13 cellular contexts compared by ENCODE assay signal in genomic region chrX:262391-262909, GRCh38. TPM values are rescaled to one million over a fixed set of nuclear protein-coding genes. Genes with fewer than 3 reads are reported as not detected.
A peak's percentile ranks its signal among the peaks of the same experiment; 100 is the strongest.
DNase-seq lines count a peak whose midpoint lies in the region; ATAC-seq and FAIRE-seq lines count a peak whose summit lies in the region.
"Had no signal": no experiment of that assay in that cellular context is flagged by ENCODE, and none has a peak within 500 bp of the region (broad histone marks: within the 10 kb centered on the region; RNA-seq: fewer than 3 reads in every experiment).

No MANE protein-coding gene starts in this region.

- no peaks in the 10 kb centered on the region for H3K36me3 ChIP-seq in BLaER1 treated with 17β-estradiol and CSF1 and Interleukin-3, amounts not matched to agents 10 nM and 100 nM
- no peaks in the 10 kb centered on the region for H3K36me3 ChIP-seq in naive thymus-derived CD4-positive, alpha-beta T cell (ENCODE audit: control insufficient read depth in 2 of 3, insufficient read depth in 3 of 3, low read length in 3 of 3)
- H3K36me3 ChIP-seq: ascending aorta had no signal

- H4K20me1 ChIP-seq in BLaER1 treated with 17β-estradiol and CSF1 and Interleukin-3, amounts not matched to agents 10 nM and 100 nM: no peaks in the 10 kb centered on the region

- no peak overlapping the region for H3K4me3 Mint-ChIP-seq in naive thymus-derived CD4-positive, alpha-beta T cell

- ATAC-seq in GM21381 (IDR thresholded peaks at IDR 0.05; ENCODE audit: unreplicated experiment) (peak; percentile 74), HG03196 (IDR thresholded peaks at IDR 0.05; ENCODE audit: unreplicated experiment) (peak; percentile 71), left colon (peak; percentile 63), GM18498 (IDR thresholded peaks at IDR 0.05; ENCODE audit: unreplicated experiment) (no peak)
- ATAC-seq in naive thymus-derived CD4-positive, alpha-beta T cell: no peak

- H3K4me2 ChIP-seq in BLaER1 treated with 17β-estradiol and CSF1 and Interleukin-3, amounts not matched to agents 10 nM and 100 nM: peak overlapping the region; percentile 74 to 92 (median 79)

- H3K27ac ChIP-seq in BLaER1 treated with 17β-estradiol and CSF1 and Interleukin-3, amounts not matched to agents 10 nM and 100 nM: peak overlapping the region in 8 of 11 experiments; percentile 13 to 61 (median 45); a peak in 12 of 22 replicates
- no peak overlapping the region for H3K27ac ChIP-seq in naive thymus-derived CD4-positive, alpha-beta T cell (ENCODE audit: low read depth, low read length)
- H3K27ac ChIP-seq: ascending aorta had no signal

- CTCF ChIA-PET in naive thymus-derived CD4-positive, alpha-beta T cell (lab: Charles Lee): no interaction called here

- no peaks in the 10 kb centered on the region for H3K36me3 Mint-ChIP-seq in naive thymus-derived CD4-positive, alpha-beta T cell

- H3K27ac Mint-ChIP-seq in naive thymus-derived CD4-positive, alpha-beta T cell: no peak overlapping the region

- no peaks in the 10 kb centered on the region for H3K27me3 Mint-ChIP-seq in naive thymus-derived CD4-positive, alpha-beta T cell

- POLR2A ChIA-PET in naive thymus-derived CD4-positive, alpha-beta T cell (lab: Charles Lee): no interaction called here

- peak overlapping the region in 1 of 10 experiments; percentile 7; a peak in 1 of 20 replicates for H3K4me3 ChIP-seq in BLaER1 treated with 17β-estradiol and CSF1 and Interleukin-3, amounts not matched to agents 10 nM and 100 nM
- no peak overlapping the region for H3K4me3 ChIP-seq in naive thymus-derived CD4-positive, alpha-beta T cell (ENCODE audit: low read length)
- H3K4me3 ChIP-seq: ascending aorta had no signal

- no peaks in the 10 kb centered on the region for H3K9me3 ChIP-seq in BLaER1 treated with 17β-estradiol and CSF1 and Interleukin-3, amounts not matched to agents 10 nM and 100 nM (replicated peaks in 1 of 11)
- no peaks in the 10 kb centered on the region for H3K9me3 ChIP-seq in naive thymus-derived CD4-positive, alpha-beta T cell (ENCODE audit: control insufficient read depth in 2 of 3, low read length in 3 of 3)
- H3K9me3 ChIP-seq: ascending aorta had no signal

- peaks cover 0 to 8% (median 0%) of the 10 kb centered on the region in 7 donors for H3K4me1 Mint-ChIP-seq in naive thymus-derived CD4-positive, alpha-beta T cell

- peaks cover 0 to 1% (median 0%) of the 10 kb centered on the region in 11 donors for H3K9me3 Mint-ChIP-seq in naive thymus-derived CD4-positive, alpha-beta T cell

- intact Hi-C loops in left colon (cut with DNase I, micrococcal nuclease): no loop called here
- intact Hi-C loops in naive thymus-derived CD4-positive, alpha-beta T cell (cut with micrococcal nuclease): no loop called here

- no peaks in the 10 kb centered on the region for H3K27me3 ChIP-seq in BLaER1 treated with 17β-estradiol and CSF1 and Interleukin-3, amounts not matched to agents 10 nM and 100 nM
- no peaks in the 10 kb centered on the region for H3K27me3 ChIP-seq in naive thymus-derived CD4-positive, alpha-beta T cell (ENCODE audit: control insufficient read depth in 2 of 2, insufficient read depth in 2 of 2, low read length in 2 of 2)
- H3K27me3 ChIP-seq: ascending aorta had no signal

- FAIRE-seq in urothelium cell line (lab: Jason Lieb, UNC): no peak
- FAIRE-seq: endometrium had no signal

- peaks cover 20 to 71% (median 60%) of the 10 kb centered on the region in 10 experiments for H3K4me1 ChIP-seq in BLaER1 treated with 17β-estradiol and CSF1 and Interleukin-3, amounts not matched to agents 10 nM and 100 nM
- H3K4me1 ChIP-seq in naive thymus-derived CD4-positive, alpha-beta T cell (ENCODE audit: control insufficient read depth in 2 of 2, insufficient read depth in 2 of 2, low read length in 2 of 2): no peaks in the 10 kb centered on the region
- H3K4me1 ChIP-seq: ascending aorta had no signal

- DNase-seq in left colon (no peak), urothelium cell line (ENCODE audit: low spot score) (no peak), DMS 273 (lab: John Stamatoyannopoulos, UW; ENCODE audit: unreplicated experiment) (no peak)
- DNase-seq in naive thymus-derived CD4-positive, alpha-beta T cell: no peak
- DNase-seq: GF-D8, hypothalamus, NCI-H1436 had no signal

- peak overlapping the region in 10 of 11 experiments; percentile 38 to 67 (median 50); a peak in 18 of 22 replicates for H3K9ac ChIP-seq in BLaER1 treated with 17β-estradiol and CSF1 and Interleukin-3, amounts not matched to agents 10 nM and 100 nM

RNA-seq across cellular contexts. Expression of gene PLCXD1, which starts 18.7 kb away (rescaled TPM):
- 10 to 100 TPM; 12.6 to 19.1 TPM for total RNA-seq in left colon
- 10 to 100 TPM; 18.2 to 51.1 (median 40.6) TPM for total RNA-seq in naive thymus-derived CD4-positive, alpha-beta T cell
- polyA plus RNA-seq in naive thymus-derived CD4-positive, alpha-beta T cell: 1 to 10 TPM; 3.2 to 8.4 TPM

RNA-seq across cellular contexts. Expression of gene GTPBP6, which starts 56.1 kb away (rescaled TPM):
- 10 to 100 TPM; 50.0 to 56.9 TPM for total RNA-seq in left colon
- total RNA-seq in naive thymus-derived CD4-positive, alpha-beta T cell: 10 to 100 TPM; 52.1 to 95.2 (median 75.1) TPM
- polyA plus RNA-seq in naive thymus-derived CD4-positive, alpha-beta T cell: 10 to 100 TPM; 38.9 to 68.0 TPM

Comparison
In these comparisons a context has a peak if more than half of its experiments do, and no peak if none do; other contexts are left out.
1. ATAC-seq: peak in GM21381 (single experiment), HG03196 (single experiment) and left colon (single experiment); none in naive thymus-derived CD4-positive, alpha-beta T cell (single experiment) and GM18498 (single experiment).